31 cellular contexts compared by ENCODE assay signal in genomic region chr1:244869364-244869827, GRCh38.
"Had no signal": no experiment of that assay in that cellular context is flagged by ENCODE, and none has a peak within 500 bp of the region (broad histone marks: within the 10 kb centered on the region; RNA-seq: fewer than 3 reads in every experiment).

No MANE protein-coding gene starts in this region.

- H3K4me3 Mint-ChIP-seq: activated CD4-positive, alpha-beta memory T cell treated with anti-CD3 and anti-CD28 coated beads, Interleukin-2, amount 10 ng/mL, durations not matched to agents 7 days and 5 days; activated CD4-positive, alpha-beta T cell treated with anti-CD3 and anti-CD28 coated beads, Interleukin-2, amount 10 ng/mL, durations not matched to agents 7 days and 5 days; activated naive CD8-positive, alpha-beta T cell treated with anti-CD3 and anti-CD28 coated beads, Interleukin-2, amount 50 U/mL, for 24 hours; activated T-cell treated with anti-CD3 and anti-CD28 coated beads, Interleukin-2, amount 50 U/mL, for 24 hours; central memory CD8-positive, alpha-beta T cell; dendritic cell treated with granulocyte-macrophage colony-stimulating factor and Interleukin-4, amounts not matched to agents 40 ng/mL and 50 ng/mL, for 4 days; endodermal cell; mesothelial cell of epicardium; naive B cell; WTC11 had no signal

- H3K9me3 Mint-ChIP-seq: activated CD4-positive, alpha-beta memory T cell treated with anti-CD3 and anti-CD28 coated beads, Interleukin-2, amount 10 ng/mL, durations not matched to agents 7 days and 5 days; activated CD4-positive, alpha-beta T cell treated with anti-CD3 and anti-CD28 coated beads, Interleukin-2, amount 10 ng/mL, durations not matched to agents 7 days and 5 days; activated naive CD8-positive, alpha-beta T cell treated with anti-CD3 and anti-CD28 coated beads, Interleukin-2, amount 50 U/mL, for 24 hours; activated T-cell treated with anti-CD3 and anti-CD28 coated beads, Interleukin-2, amount 50 U/mL, for 24 hours; central memory CD8-positive, alpha-beta T cell; dendritic cell treated with granulocyte-macrophage colony-stimulating factor and Interleukin-4, amounts not matched to agents 40 ng/mL and 50 ng/mL, for 4 days; endodermal cell; mesothelial cell of epicardium; naive B cell; WTC11 had no signal

- DNase-seq: activated CD4-positive, alpha-beta memory T cell treated with anti-CD3 and anti-CD28 coated beads, Interleukin-2, amount 10 ng/mL, durations not matched to agents 7 days and 5 days; activated CD4-positive, alpha-beta T cell treated with anti-CD3 and anti-CD28 coated beads for 1 hour; activated CD4-positive, alpha-beta T cell treated with anti-CD3 and anti-CD28 coated beads, Interleukin-2, amount 10 ng/mL, durations not matched to agents 7 days and 5 days; activated CD8-positive, alpha-beta memory T cell treated with anti-CD3 and anti-CD28 coated beads, Interleukin-2, amount 50 U/mL, for 48 hours; activated gamma-delta T cell; activated naive CD4-positive, alpha-beta T cell treated with anti-CD3 and anti-CD28 coated beads, Interleukin-2, amount 50 U/mL, for 16 hours; activated naive CD8-positive, alpha-beta T cell treated with anti-CD3 and anti-CD28 coated beads, Interleukin-2, amount 50 U/mL, for 24 hours; activated T-cell treated with anti-CD3 and anti-CD28 coated beads, Interleukin-2, amount 50 U/mL, for 24 hours; amygdala; endodermal cell; foreskin fibroblast; head of caudate nucleus; hippocampal formation; kidney; left colon; naive B cell; ovary; stimulated activated CD4-positive, alpha-beta T cell treated with anti-CD3 and anti-CD28 coated beads, Interleukin-12 subunit alpha, Interleukin-12 subunit beta, amount 100 ng/mL, for 4 hours; stimulated activated CD4-positive, alpha-beta T cell treated with anti-CD3 and anti-CD28 coated beads, Interleukin-4, amount 100 ng/mL, for 1 hour; stimulated activated naive CD8-positive, alpha-beta T cell treated with anti-CD3 and anti-CD28 coated beads, Interleukin-15, Interleukin-2, amounts not matched to agents 100 U/mL and 50 U/mL, for 24 hours; uterus had no signal

- H3K4me1 ChIP-seq: uterus had no signal

- H3K27me3 ChIP-seq: neutrophil, ovary, uterus had no signal

- H3K9me3 ChIP-seq: neutrophil, ovary, thoracic aorta, uterus had no signal

- H3K27ac ChIP-seq: neutrophil, ovary, skin epidermis, thoracic aorta, uterus had no signal

- H3K27ac Mint-ChIP-seq: activated CD4-positive, alpha-beta memory T cell treated with anti-CD3 and anti-CD28 coated beads, Interleukin-2, amount 10 ng/mL, durations not matched to agents 7 days and 5 days; activated naive CD8-positive, alpha-beta T cell treated with anti-CD3 and anti-CD28 coated beads, Interleukin-2, amount 50 U/mL, for 24 hours; activated T-cell treated with anti-CD3 and anti-CD28 coated beads, Interleukin-2, amount 50 U/mL, for 24 hours; dendritic cell treated with granulocyte-macrophage colony-stimulating factor and Interleukin-4, amounts not matched to agents 40 ng/mL and 50 ng/mL, for 4 days; endodermal cell; mesothelial cell of epicardium; naive B cell; WTC11 had no signal

- H3K36me3 ChIP-seq: neutrophil, ovary, thoracic aorta, uterus had no signal

- ATAC-seq: activated naive CD8-positive, alpha-beta T cell treated with anti-CD3 and anti-CD28 coated beads, Interleukin-2, amount 50 U/mL, for 24 hours; esophagus mucosa; left colon; sciatic nerve; stimulated activated naive CD8-positive, alpha-beta T cell treated with anti-CD3 and anti-CD28 coated beads, Interleukin-15, Interleukin-2, amounts not matched to agents 100 U/mL and 50 U/mL, for 24 hours; WTC11 had no signal

- H3K4me3 ChIP-seq: ovary, skin epidermis, thoracic aorta, uterus had no signal

- H3K27me3 Mint-ChIP-seq: activated CD4-positive, alpha-beta memory T cell treated with anti-CD3 and anti-CD28 coated beads, Interleukin-2, amount 10 ng/mL, durations not matched to agents 7 days and 5 days; activated CD4-positive, alpha-beta T cell treated with anti-CD3 and anti-CD28 coated beads, Interleukin-2, amount 10 ng/mL, durations not matched to agents 7 days and 5 days; activated naive CD8-positive, alpha-beta T cell treated with anti-CD3 and anti-CD28 coated beads, Interleukin-2, amount 50 U/mL, for 24 hours; activated T-cell treated with anti-CD3 and anti-CD28 coated beads, Interleukin-2, amount 50 U/mL, for 24 hours; central memory CD8-positive, alpha-beta T cell; dendritic cell treated with granulocyte-macrophage colony-stimulating factor and Interleukin-4, amounts not matched to agents 40 ng/mL and 50 ng/mL, for 4 days; progenitor cell of endocrine pancreas had no signal

- H3K36me3 Mint-ChIP-seq: mesothelial cell of epicardium, naive B cell, WTC11 had no signal
